8 cellular contexts compared by ENCODE assay signal in genomic region chr14:91573894-91574837, GRCh38.
A peak's percentile ranks its signal among the peaks of the same experiment; 100 is the strongest.
DNase-seq lines count a peak whose midpoint lies in the region; ATAC-seq and TF ChIP-seq lines count a peak whose summit lies in the region.

No MANE protein-coding gene starts in this region.

- no peak overlapping the region for H4K8ac ChIP-seq in H9 (replicated peaks; ENCODE audit: insufficient read length, low read depth, low read length)

- H3K23me2 ChIP-seq in H9 (ENCODE audit: insufficient read length, low read depth, low read length, poor library complexity, severe bottlenecking): peaks cover 5% of the 10 kb centered on the region

- peaks cover 8 to 20% (median 8%) of the 10 kb centered on the region in 3 experiments for H3K36me3 Mint-ChIP-seq in H9 (ENCODE audit: insufficient read depth in 1 of 3, low read depth in 3 of 3)
- H3K36me3 Mint-ChIP-seq in effector memory CD8-positive, alpha-beta T cell (ENCODE audit: insufficient read depth): no peaks in the 10 kb centered on the region

- DNase-seq in AG08395 (ENCODE audit: low spot score) (peak; percentile 77), H9 (peak; percentile 45), NCI-H345 (lab: John Stamatoyannopoulos, UW) (peak; percentile 91), mucosa of descending colon (peak; percentile 66 to 82 (median 75))
- DNase-seq in activated CD8-positive, alpha-beta memory T cell treated with anti-CD3 and anti-CD28 coated beads, Interleukin-2, amount 50 U/mL, for 1 hour (ENCODE audit: extremely low read depth): peak; percentile 55
- DNase-seq in effector memory CD8-positive, alpha-beta T cell: peak; percentile 35 to 46 (median 43)
- DNase-seq in stimulated activated CD8-positive, alpha-beta memory T cell treated with anti-CD3 and anti-CD28 coated beads, Interleukin-15, amount 100 ng/mL, for 48 hours (ENCODE audit: low read depth in 2 of 2): peak; percentile 80 to 88

- peak overlapping the region; percentile 57 to 87 for H3K4me3 Mint-ChIP-seq in H9
- H3K4me3 Mint-ChIP-seq in effector memory CD8-positive, alpha-beta T cell: peak overlapping the region; percentile 82 to 84

- H3K14ac ChIP-seq in H9 (ENCODE audit: insufficient read depth, low read length): no peak overlapping the region; the same call in 1 of the 2 replicates

- no peak overlapping the region for H2AFZ ChIP-seq in H9 (ENCODE audit: low read length)

- intact Hi-C loops in mucosa of descending colon (cut with DNase I, micrococcal nuclease): no loop called here

- ATAC-seq in effector memory CD8-positive, alpha-beta T cell (replicated peaks): peak; percentile 86
- peak; percentile 81 for ATAC-seq in mucosa of descending colon
- ATAC-seq in GM18519 (IDR thresholded peaks at IDR 0.05; ENCODE audit: low FRiP score, unreplicated experiment): no peak

- no peak overlapping the region for H3K9ac ChIP-seq in H9 (ENCODE audit: extremely low read depth, insufficient read length, low read length)

- H3K23ac ChIP-seq in H9 (ENCODE audit: insufficient read length, low read depth, low read length): no peak overlapping the region

- H3K18ac ChIP-seq in H9 (ENCODE audit: insufficient read length, low read depth, low read length): no peak overlapping the region

- H3K9me3 ChIP-seq in H9 (ENCODE audit: control insufficient read depth, low read depth, low read length) (peaks cover 7% of the 10 kb centered on the region), mucosa of descending colon (no peaks in the 10 kb centered on the region)

- peak overlapping the region; percentile 88 for H3K4me2 ChIP-seq in H9 (ENCODE audit: insufficient read depth, insufficient read length, low read length)

- no peak overlapping the region for H4K5ac ChIP-seq in H9 (ENCODE audit: insufficient read length, low read depth, low read length)

- H2AK5ac ChIP-seq in H9 (ENCODE audit: insufficient read length, low read length): no peak overlapping the region

- no peak overlapping the region for H4K91ac ChIP-seq in H9 (ENCODE audit: insufficient read length, low read depth, low read length)

- H3K4ac ChIP-seq in H9 (ENCODE audit: low read depth, low read length): no peak overlapping the region

- H3K27ac ChIP-seq in H9 (ENCODE audit: insufficient read length, low read depth, low read length): no peak overlapping the region

- H2BK120ac ChIP-seq in H9 (ENCODE audit: low read depth, low read length, poor library complexity, severe bottlenecking): no peak overlapping the region

- H3K27me3 Mint-ChIP-seq in H9 (ENCODE audit: low read depth): peaks cover 90% of the 10 kb centered on the region
- H3K27me3 Mint-ChIP-seq in effector memory CD8-positive, alpha-beta T cell: peaks cover 21 to 33% of the 10 kb centered on the region in 2 donors

- no peaks in the 10 kb centered on the region for H4K20me1 ChIP-seq in H9 (ENCODE audit: control insufficient read depth, insufficient read depth, insufficient read length)

- H3K4me1 Mint-ChIP-seq in H9: peaks cover 16 to 18% of the 10 kb centered on the region in 2 experiments
- peaks cover 7 to 14% of the 10 kb centered on the region in 2 donors for H3K4me1 Mint-ChIP-seq in effector memory CD8-positive, alpha-beta T cell (ENCODE audit: low read depth in 2 of 2)

- no peaks in the 10 kb centered on the region for H3K79me1 ChIP-seq in H9 (ENCODE audit: insufficient read depth, low read depth, low read length, poor library complexity, severe bottlenecking)

- no peak overlapping the region; the same call in 1 of the 2 replicates for H2BK15ac ChIP-seq in H9 (ENCODE audit: low read depth, low read length)

- TF ChIP-seq CTCF in H9 (conservative IDR thresholded peaks at IDR 0.05): no peak
- TF ChIP-seq CTCF in mucosa of descending colon (IDR thresholded peaks at IDR 0.05): no peak

- peaks cover 26 to 34% of the 10 kb centered on the region in 2 experiments for H3K9me3 Mint-ChIP-seq in H9
- H3K9me3 Mint-ChIP-seq in effector memory CD8-positive, alpha-beta T cell: no peaks in the 10 kb centered on the region

- H3K27ac Mint-ChIP-seq in H9: no peak overlapping the region
- H3K27ac Mint-ChIP-seq in effector memory CD8-positive, alpha-beta T cell: peak overlapping the region; percentile 1 to 22

- peaks cover 21% of the 10 kb centered on the region; the same call in 1 of the 2 replicates for H3K27me3 ChIP-seq in H9 (ENCODE audit: insufficient read depth, low read length)

- H3K4me1 ChIP-seq in H9 (ENCODE audit: insufficient read depth, low read length) (0 out of 2 replicates have a peak, but pooled peaks cover 4% of the 10 kb centered on the region), mucosa of descending colon (ENCODE audit: low read depth) (peaks cover 4% of the 10 kb centered on the region)

- no peak overlapping the region for H3K56ac ChIP-seq in H9 (ENCODE audit: insufficient read length, low read depth, low read length)

- no peaks in the 10 kb centered on the region for H3K79me2 ChIP-seq in H9 (ENCODE audit: insufficient read depth, low read length)

- no peak overlapping the region for H2BK5ac ChIP-seq in H9 (ENCODE audit: insufficient read length, low read length)

- no CpG with 5 or more reads among the region's 59 CpGs for WGBS in H9 (ENCODE audit: extremely low coverage, insufficient read length, low lambda C conversion rate)

- H2BK20ac ChIP-seq in H9 (ENCODE audit: low read depth, low read length, poor library complexity, severe bottlenecking): no peak overlapping the region

- no peak overlapping the region for H3T11ph ChIP-seq in H9 (ENCODE audit: low read length)

- H2BK12ac ChIP-seq in H9 (ENCODE audit: insufficient read length, low read depth, low read length): no peak overlapping the region

- H3K4me3 ChIP-seq in mucosa of descending colon: no peak overlapping the region

- no peaks in the 10 kb centered on the region for H3K36me3 ChIP-seq in mucosa of descending colon (ENCODE audit: low read depth)

Comparison
In these comparisons a context has a peak if more than half of its experiments do, and no peak if none do; other contexts are left out.
1. H3K27ac Mint-ChIP-seq: peak in effector memory CD8-positive, alpha-beta T cell (2 of 2); none in H9 (0 of 3).
2. Peak in every context shown above with its lines, with median percentiles within 50 percentile points of each other: DNase-seq.